Comparison of ENCODE assay signal across 1 cellular context in the genomic region with DNA sequence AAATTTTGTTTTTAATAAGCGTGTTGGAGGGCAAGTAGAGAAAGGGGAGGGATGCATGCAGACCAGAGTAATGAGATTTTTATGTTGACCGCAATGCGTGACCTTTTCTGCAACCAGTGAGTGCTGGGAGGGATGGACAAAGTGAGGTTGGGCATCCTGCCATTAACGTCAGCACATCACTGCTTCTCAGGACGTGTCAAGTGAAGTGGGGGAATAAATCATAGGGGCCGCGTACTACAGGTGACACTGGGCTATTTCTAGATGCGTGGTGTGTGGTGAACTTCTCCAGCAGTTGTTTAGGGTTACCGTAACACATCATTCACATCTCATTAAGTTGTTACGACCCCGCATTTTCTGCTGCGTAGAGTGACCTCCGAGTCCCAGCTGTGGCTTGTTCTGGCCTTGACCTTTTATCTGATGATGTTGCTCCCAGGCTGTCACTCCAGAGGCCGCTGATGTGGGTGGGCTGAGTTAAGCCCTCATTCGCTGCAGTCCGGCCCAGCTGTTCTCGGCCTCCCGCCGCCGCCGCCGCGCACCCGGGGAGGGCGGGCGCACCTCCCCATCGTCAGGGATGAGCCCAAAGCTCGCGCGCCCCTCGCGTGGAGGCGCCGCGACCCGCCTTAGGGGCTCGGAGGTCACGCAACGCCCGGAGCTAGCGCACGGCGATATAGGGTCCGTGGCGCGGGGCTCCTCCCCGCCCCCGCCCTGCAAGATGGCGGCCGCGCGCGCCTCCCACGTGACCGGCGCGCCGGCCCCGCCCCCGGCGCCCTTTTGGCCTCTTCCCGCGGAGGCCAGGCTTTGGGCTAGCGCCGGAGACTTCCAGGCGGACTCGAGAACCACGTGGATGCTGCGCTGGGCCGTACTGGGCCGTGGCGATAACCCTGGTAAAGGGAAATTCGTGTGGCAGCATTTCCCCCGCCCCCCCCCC.
TF ChIP-seq lines count a peak whose summit lies in the region.

No MANE protein-coding gene starts in this region.

TF ChIP-seq in HepG2, 621 proteins besides CTCF, POLR2A, EP300 and RAD21 (continued from another document):
- TF ChIP-seq, protein P1, sequence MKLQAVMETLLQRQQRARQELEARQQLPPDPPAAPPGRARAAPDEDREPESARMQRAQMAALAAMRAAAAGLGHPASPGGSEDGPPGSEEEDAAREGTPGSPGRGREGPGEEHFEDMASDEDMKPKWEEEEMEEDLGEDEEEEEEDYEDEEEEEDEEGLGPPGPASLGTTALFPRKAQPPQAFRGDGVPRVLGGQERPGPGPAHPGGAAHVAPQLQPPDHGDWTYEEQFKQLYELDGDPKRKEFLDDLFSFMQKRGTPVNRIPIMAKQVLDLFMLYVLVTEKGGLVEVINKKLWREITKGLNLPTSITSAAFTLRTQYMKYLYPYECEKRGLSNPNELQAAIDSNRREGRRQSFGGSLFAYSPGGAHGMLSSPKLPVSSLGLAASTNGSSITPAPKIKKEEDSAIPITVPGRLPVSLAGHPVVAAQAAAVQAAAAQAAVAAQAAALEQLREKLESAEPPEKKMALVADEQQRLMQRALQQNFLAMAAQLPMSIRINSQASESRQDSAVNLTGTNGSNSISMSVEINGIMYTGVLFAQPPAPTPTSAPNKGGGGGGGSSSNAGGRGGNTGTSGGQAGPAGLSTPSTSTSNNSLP (IDR thresholded peaks at IDR 0.05; ENCODE audit: low read depth, low read length): no peak
- TF ChIP-seq ZFP36 (IDR thresholded peaks at IDR 0.05; ENCODE audit: borderline replicate concordance, low read depth, low read length, partially characterized antibody): no peak
- peak; percentile 43; the same call in 1 of the 2 replicates for TF ChIP-seq HNF4G (IDR thresholded peaks at IDR 0.05; ENCODE audit: borderline replicate concordance, low read depth, low read length)
- TF ChIP-seq HNF4G (CRISPR knock-in tag; IDR thresholded peaks at IDR 0.05; ENCODE audit: borderline replicate concordance, low read depth): peak; percentile 58; the same call in 1 of the 2 replicates
- TF ChIP-seq, protein P2, sequence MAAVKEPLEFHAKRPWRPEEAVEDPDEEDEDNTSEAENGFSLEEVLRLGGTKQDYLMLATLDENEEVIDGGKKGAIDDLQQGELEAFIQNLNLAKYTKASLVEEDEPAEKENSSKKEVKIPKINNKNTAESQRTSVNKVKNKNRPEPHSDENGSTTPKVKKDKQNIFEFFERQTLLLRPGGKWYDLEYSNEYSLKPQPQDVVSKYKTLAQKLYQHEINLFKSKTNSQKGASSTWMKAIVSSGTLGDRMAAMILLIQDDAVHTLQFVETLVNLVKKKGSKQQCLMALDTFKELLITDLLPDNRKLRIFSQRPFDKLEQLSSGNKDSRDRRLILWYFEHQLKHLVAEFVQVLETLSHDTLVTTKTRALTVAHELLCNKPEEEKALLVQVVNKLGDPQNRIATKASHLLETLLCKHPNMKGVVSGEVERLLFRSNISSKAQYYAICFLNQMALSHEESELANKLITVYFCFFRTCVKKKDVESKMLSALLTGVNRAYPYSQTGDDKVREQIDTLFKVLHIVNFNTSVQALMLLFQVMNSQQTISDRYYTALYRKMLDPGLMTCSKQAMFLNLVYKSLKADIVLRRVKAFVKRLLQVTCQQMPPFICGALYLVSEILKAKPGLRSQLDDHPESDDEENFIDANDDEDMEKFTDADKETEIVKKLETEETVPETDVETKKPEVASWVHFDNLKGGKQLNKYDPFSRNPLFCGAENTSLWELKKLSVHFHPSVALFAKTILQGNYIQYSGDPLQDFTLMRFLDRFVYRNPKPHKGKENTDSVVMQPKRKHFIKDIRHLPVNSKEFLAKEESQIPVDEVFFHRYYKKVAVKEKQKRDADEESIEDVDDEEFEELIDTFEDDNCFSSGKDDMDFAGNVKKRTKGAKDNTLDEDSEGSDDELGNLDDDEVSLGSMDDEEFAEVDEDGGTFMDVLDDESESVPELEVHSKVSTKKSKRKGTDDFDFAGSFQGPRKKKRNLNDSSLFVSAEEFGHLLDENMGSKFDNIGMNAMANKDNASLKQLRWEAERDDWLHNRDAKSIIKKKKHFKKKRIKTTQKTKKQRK (IDR thresholded peaks at IDR 0.05; ENCODE audit: low read length): no peak
- TF ChIP-seq ZSCAN21 (CRISPR knock-in tag; IDR thresholded peaks at IDR 0.05; ENCODE audit: borderline replicate concordance): peak; percentile 56; the same call in 1 of the 2 replicates
- TF ChIP-seq, protein P3, sequence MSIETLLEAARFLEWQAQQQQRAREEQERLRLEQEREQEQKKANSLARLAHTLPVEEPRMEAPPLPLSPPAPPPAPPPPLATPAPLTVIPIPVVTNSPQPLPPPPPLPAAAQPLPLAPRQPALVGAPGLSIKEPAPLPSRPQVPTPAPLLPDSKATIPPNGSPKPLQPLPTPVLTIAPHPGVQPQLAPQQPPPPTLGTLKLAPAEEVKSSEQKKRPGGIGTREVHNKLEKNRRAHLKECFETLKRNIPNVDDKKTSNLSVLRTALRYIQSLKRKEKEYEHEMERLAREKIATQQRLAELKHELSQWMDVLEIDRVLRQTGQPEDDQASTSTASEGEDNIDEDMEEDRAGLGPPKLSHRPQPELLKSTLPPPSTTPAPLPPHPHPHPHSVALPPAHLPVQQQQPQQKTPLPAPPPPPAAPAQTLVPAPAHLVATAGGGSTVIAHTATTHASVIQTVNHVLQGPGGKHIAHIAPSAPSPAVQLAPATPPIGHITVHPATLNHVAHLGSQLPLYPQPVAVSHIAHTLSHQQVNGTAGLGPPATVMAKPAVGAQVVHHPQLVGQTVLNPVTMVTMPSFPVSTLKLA (IDR thresholded peaks at IDR 0.05): peak; percentile 32; the same call in 1 of the 2 replicates
